ENCODE assay signal across 9 cellular contexts in the genomic region with DNA sequence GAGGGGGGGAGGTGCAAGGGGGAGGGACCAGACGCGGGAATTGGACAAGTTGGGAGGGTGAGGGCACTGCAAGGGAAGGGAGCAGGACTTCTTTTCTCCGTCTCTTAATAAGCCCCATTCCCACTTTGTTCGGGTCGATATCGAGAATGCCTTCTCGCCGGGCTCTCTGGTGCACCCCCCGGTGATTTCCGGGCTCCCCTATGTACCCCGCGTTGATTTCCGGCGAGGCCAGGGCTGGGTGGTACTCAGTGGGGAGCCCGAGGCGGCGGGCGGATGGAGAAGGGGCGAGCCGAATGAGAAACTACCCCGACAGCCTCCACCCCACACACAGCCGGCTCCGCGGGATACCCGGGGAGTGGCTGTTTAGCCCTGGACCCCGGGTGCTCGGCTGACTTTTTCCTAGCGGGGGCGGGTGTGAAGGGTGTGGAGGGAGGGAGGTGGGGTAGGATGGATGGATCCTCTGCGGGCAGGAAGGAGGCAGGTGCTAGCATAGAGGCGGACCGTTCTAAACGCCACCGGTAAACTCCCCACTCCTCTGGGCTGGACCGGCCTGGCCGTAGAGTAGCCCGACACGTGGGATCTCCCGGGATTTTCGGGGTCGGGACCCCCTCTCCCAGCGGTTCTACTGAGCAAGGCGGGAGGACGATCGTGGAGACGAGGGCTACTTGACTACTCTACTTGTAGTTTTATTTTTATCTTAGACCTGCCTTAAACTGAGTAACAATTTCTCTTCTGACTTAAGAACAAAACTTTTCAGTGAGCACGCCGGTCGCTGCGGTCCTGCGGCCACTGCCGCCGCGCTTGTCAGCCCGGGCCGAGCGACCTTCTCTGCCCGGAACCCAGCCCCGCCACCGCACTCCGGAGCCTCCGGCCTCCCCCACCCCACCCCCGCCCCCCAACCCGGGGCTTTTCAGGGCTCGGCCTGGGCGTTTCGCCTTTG. TPM values are rescaled to one million over a fixed set of nuclear protein-coding genes. Genes with fewer than 3 reads are reported as not detected.
A peak's percentile ranks its signal among the peaks of the same experiment; 100 is the strongest.
DNase-seq lines count a peak whose midpoint lies in the region; ATAC-seq, FAIRE-seq and TF ChIP-seq lines count a peak whose summit lies in the region.
"Had no signal": no experiment of that assay in that cellular context is flagged by ENCODE, and none has a peak within 500 bp of the region (broad histone marks: within the 10 kb centered on the region; RNA-seq: fewer than 3 reads in every experiment).

No MANE protein-coding gene starts in this region.

- no peak overlapping the region for H3K14ac ChIP-seq in H1 (ENCODE audit: insufficient read length)

- 1% methylated on average over 43 of the region's 67 CpGs; no CpG with 5 or more reads in 1 of the 2 experiments for WGBS in H1 (ENCODE audit: extremely low coverage in 1 of 2, insufficient coverage in 1 of 2, insufficient read length in 1 of 2, insufficient replicate concordance in 2 of 2, low coverage in 1 of 2, low lambda C conversion rate in 2 of 2, missing lambda C conversion rate in 1 of 2), 2 experiments

- 0 out of 2 replicates have a peak overlapping the region, but pooled peaks have one; percentile 1 for H2BK12ac ChIP-seq in H1 (ENCODE audit: low read depth, low read length)

- DNase-seq in NOMO-1 (lab: John Stamatoyannopoulos, UW; ENCODE audit: unreplicated experiment in 2 of 2) (peak; percentile 44 to 54), NOMO-1 treated with DMSO at 0.1 percent for 48 hours (lab: John Stamatoyannopoulos, UW; ENCODE audit: unreplicated experiment) (no peak), T-helper 17 cell (no peak), H1 (ENCODE audit: low read depth in 1 of 2, low spot score in 2 of 2) (peak in 1 of 2 experiments; percentile 77), natural killer cell (no peak), HTR-8/SVneo (ENCODE audit: insufficient read length, low spot score) (no peak), KBM-7 (no peak)

- no peak overlapping the region for H2AK5ac ChIP-seq in H1 (ENCODE audit: low read depth, low read length)

- TF ChIP-seq POLR2A in H1 (IDR thresholded peaks at IDR 0.05; ENCODE audit: control extremely low read depth in 1 of 2, low read depth in 2 of 2, low read length in 2 of 2), result no peak

- H3K4me3 ChIP-seq in H1 (ENCODE audit: extremely low read depth in 1 of 4, insufficient read depth in 2 of 4, low read depth in 3 of 4, low read length in 4 of 4), result peak overlapping the region; percentile 66 to 96 (median 78)

- no peak overlapping the region; the same call in 1 of the 2 replicates for H4K8ac ChIP-seq in H1 (ENCODE audit: extremely low read depth, insufficient read depth, low read length)

- intact Hi-C loops in natural killer cell (cut with micrococcal nuclease), result no loop called here

- peaks cover 36% of the 10 kb centered on the region for H3K23me2 ChIP-seq in H1 (ENCODE audit: low read depth, low read length)

- no peak overlapping the region for H3K56ac ChIP-seq in H1 (replicated peaks; ENCODE audit: insufficient read length, low read depth, low read length)

- POLR2A ChIA-PET in H1 (lab: Charles Lee; ENCODE audit: partially characterized antibody), result interaction anchor here (0.7 to 1.6 kb wide), 6 partner anchors 26 to 141 kb away, joined by 3 to 8 read pairs (median 4); no protein-coding TSS in a partner anchor

- FAIRE-seq in H1 (lab: Jason Lieb, UNC) (no peak), HTR-8/SVneo (lab: Jason Lieb, UNC) (no peak)
- FAIRE-seq: colon had no signal

- no peaks in the 10 kb centered on the region for H3K36me3 ChIP-seq in H1 (ENCODE audit: control insufficient read depth in 2 of 4, insufficient read depth in 4 of 4, low read length in 3 of 4)

- no peak overlapping the region for H2AFZ ChIP-seq in H1 (ENCODE audit: low read length)

- H2BK15ac ChIP-seq in H1 (ENCODE audit: low read length), result no peak overlapping the region

- H3K9me3 Mint-ChIP-seq in natural killer cell, result no peaks in the 10 kb centered on the region

- TF ChIP-seq RAD21 in H1 (IDR thresholded peaks at IDR 0.05 in 1 of 2, conservative IDR thresholded peaks at IDR 0.05 in 1 of 2; ENCODE audit: low read depth in 2 of 2, low read length in 2 of 2), result no peak

- H3K27ac Mint-ChIP-seq in T-helper 17 cell (no peak overlapping the region), natural killer cell (peak overlapping the region in 1 of 2 donors; percentile 80)

- H3K27me3 ChIP-seq in H1 (replicated peaks in 1 of 4; ENCODE audit: control insufficient read depth in 3 of 4, extremely low read depth in 1 of 4, insufficient read depth in 3 of 4, low read length in 3 of 4), result peaks cover 8 to 47% (median 31%) of the 10 kb centered on the region in 4 experiments; a peak in 6 of 7 replicates

- no peaks in the 10 kb centered on the region for H3K79me1 ChIP-seq in H1 (ENCODE audit: low read depth, low read length)

- H2BK5ac ChIP-seq in H1 (ENCODE audit: low read depth, low read length), result peak overlapping the region; percentile 57; the same call in 1 of the 2 replicates

- H3K4ac ChIP-seq in H1 (replicated peaks; ENCODE audit: insufficient read length, low read depth, low read length), result no peak overlapping the region

- H3K9ac ChIP-seq in H1 (replicated peaks in 1 of 4; ENCODE audit: extremely low read depth in 1 of 4, low read depth in 3 of 4, low read length in 3 of 4), result peak overlapping the region in 3 of 4 experiments; percentile 33 to 64 (median 56); a peak in 5 of 7 replicates

- no peak overlapping the region for H2BK120ac ChIP-seq in H1 (replicated peaks; ENCODE audit: low read depth, low read length)

- no peak overlapping the region for H3K23ac ChIP-seq in H1 (ENCODE audit: insufficient read length)

- H3K4me2 ChIP-seq in H1 (ENCODE audit: insufficient read depth in 1 of 2, low read depth in 2 of 2, low read length in 2 of 2), result peak overlapping the region; percentile 78 to 96

- peak overlapping the region; percentile 94 for H3K4me3 Mint-ChIP-seq in T-helper 17 cell
- H3K4me3 Mint-ChIP-seq in natural killer cell, result peak overlapping the region; percentile 91

- H4K5ac ChIP-seq in H1 (ENCODE audit: insufficient read length, low read depth, low read length), result no peak overlapping the region

- CTCF ChIA-PET in H1 (lab: Charles Lee; ENCODE audit: partially characterized antibody), result interaction anchor here (0.7 to 1.6 kb wide), 8 partner anchors 9 to 134 kb away, joined by 3 to 6 read pairs (median 3); no protein-coding TSS in a partner anchor

- peak overlapping the region; percentile 97 for H3K18ac ChIP-seq in H1 (ENCODE audit: extremely low read depth, low read length)

- in situ Hi-C loops in KBM-7 (cut with MboI; ENCODE audit: low pct_unique_long_range_greater_than_20kb, low sequenced_read_pairs), result no loop called here

- H3K4me1 Mint-ChIP-seq in T-helper 17 cell (peaks cover 17% of the 10 kb centered on the region), natural killer cell (peaks cover 23 to 44% of the 10 kb centered on the region in 2 donors)

- H3K4me1 ChIP-seq in H1 (replicated peaks in 1 of 4; ENCODE audit: control insufficient read depth in 3 of 4, insufficient read depth in 4 of 4, low read length in 3 of 4), result peaks cover 0 to 6% (median 5%) of the 10 kb centered on the region in 4 experiments; a peak in 4 of 7 replicates

- no peak overlapping the region for H3K27ac ChIP-seq in H1 (ENCODE audit: low read depth, low read length)

- H3K79me2 ChIP-seq in H1 (ENCODE audit: control insufficient read depth in 1 of 2, insufficient read depth in 2 of 2, low read length in 2 of 2), result peaks cover 0 to 26% of the 10 kb centered on the region in 2 experiments; a peak in 2 of 4 replicates

- TF ChIP-seq CTCF in H1 (IDR thresholded peaks at IDR 0.05; ENCODE audit: control extremely low read depth in 1 of 3, insufficient read depth in 1 of 3, low read depth in 1 of 3, low read length in 3 of 3) (no peak), natural killer cell (IDR thresholded peaks at IDR 0.05) (no peak)

- H4K20me1 ChIP-seq in H1 (replicated peaks in 1 of 2; ENCODE audit: control insufficient read depth in 1 of 2, insufficient read depth in 2 of 2, low read length in 2 of 2), result peaks cover 6 to 15% of the 10 kb centered on the region in 2 experiments

- H3K9me3 ChIP-seq in T-helper 17 cell (ENCODE audit: control insufficient read depth, low read length, poor library complexity, severe bottlenecking) (no peaks in the 10 kb centered on the region), H1 (ENCODE audit: insufficient read depth in 2 of 2, low read depth in 1 of 2, low read length in 1 of 2) (no peaks in the 10 kb centered on the region)

- ATAC-seq in T-helper 17 cell, result peak; percentile 33
- ATAC-seq in natural killer cell, result peak; percentile 55 to 67 (median 59)
- ATAC-seq in HG03565 (IDR thresholded peaks at IDR 0.05; ENCODE audit: unreplicated experiment), result no peak

- H4K91ac ChIP-seq in H1 (replicated peaks; ENCODE audit: insufficient read length, low read length), result peak overlapping the region; percentile 54

- no peak overlapping the region; the same call in 1 of the 2 replicates for H2BK20ac ChIP-seq in H1 (ENCODE audit: low read length)

- H3K36me3 Mint-ChIP-seq in T-helper 17 cell (ENCODE audit: low read depth) (peaks cover 2% of the 10 kb centered on the region), natural killer cell (no peaks in the 10 kb centered on the region)

- H3K27me3 Mint-ChIP-seq in T-helper 17 cell (peaks cover 37% of the 10 kb centered on the region), natural killer cell (ENCODE audit: low read depth in 2 of 2) (peaks cover 22 to 36% of the 10 kb centered on the region in 2 donors)

- no peak for TF ChIP-seq EP300 in H1 (IDR thresholded peaks at IDR 0.05; ENCODE audit: borderline replicate concordance in 1 of 2, low read depth in 2 of 2, low read length in 2 of 2)

RNA-seq across cellular contexts. Expression of a gene that starts 1.0 kb away (rescaled TPM):
- 10 to 100 TPM; 84.8 to 95.2 TPM for total RNA-seq in T-helper 17 cell
- 123 and 127 TPM in 2 replicates for total RNA-seq in H1 (2021; fragmentation: NEBNext Ultra II Directional; extraction: Animal tissue kit (Norgen Biotek cat#: 25700))
- 160 and 165 TPM in 2 replicates for polyA plus RNA-seq in H1 (2011; rRNA removed)
- 144 TPM for polyA plus RNA-seq in H1 (2011; cell fraction: cytosol; rRNA removed)
- polyA plus RNA-seq in H1 (2011; cell fraction: nucleus; rRNA removed), result 173 TPM
- polyA plus RNA-seq in H1 (2012, experiment 1 of 2), result 101 to 164 TPM (median 152 TPM) in 4 replicates
- 105 TPM for polyA plus RNA-seq in H1 (2012, experiment 2 of 2)
- 93.4 TPM for polyA plus RNA-seq in H1 (2013, experiment 1 of 2)
- polyA plus RNA-seq in H1 (2013, experiment 2 of 2), result 89.5 TPM
- polyA minus RNA-seq in H1 (2011; rRNA and poly(A)+ RNA removed), result 86.4 and 97.4 TPM in 2 replicates
- 44.8 TPM for polyA minus RNA-seq in H1 (2011; cell fraction: cytosol; rRNA and poly(A)+ RNA removed)
- polyA minus RNA-seq in H1 (2011; cell fraction: nucleus; rRNA and poly(A)+ RNA removed), result 86.8 TPM
- total RNA-seq in natural killer cell, result 100 to 1,000 TPM in 2 of 3 donors, 10 to 100 TPM in 1; 88.5 to 107 (median 105) TPM

RNA-seq across cellular contexts. Expression of a gene that starts 51.0 kb away (rescaled TPM):
- total RNA-seq in T-helper 17 cell, result 10 to 100 TPM; 22.6 to 25.7 TPM
- total RNA-seq in H1 (2021; fragmentation: NEBNext Ultra II Directional; extraction: Animal tissue kit (Norgen Biotek cat#: 25700)), result 81.1 and 85.7 TPM in 2 replicates
- polyA plus RNA-seq in H1 (2011; rRNA removed), result 199 and 221 TPM in 2 replicates
- polyA plus RNA-seq in H1 (2011; cell fraction: cytosol; rRNA removed), result 121 TPM
- polyA plus RNA-seq in H1 (2011; cell fraction: nucleus; rRNA removed), result 108 TPM
- polyA plus RNA-seq in H1 (2012, experiment 1 of 2), result 68.3 to 112 TPM (median 99.9 TPM) in 4 replicates
- polyA plus RNA-seq in H1 (2012, experiment 2 of 2), result 126 TPM
- polyA plus RNA-seq in H1 (2013, experiment 1 of 2), result 54.4 TPM
- polyA plus RNA-seq in H1 (2013, experiment 2 of 2), result 55.8 TPM
- 69.3 and 79.6 TPM in 2 replicates for polyA minus RNA-seq in H1 (2011; rRNA and poly(A)+ RNA removed)
- 70.6 TPM for polyA minus RNA-seq in H1 (2011; cell fraction: cytosol; rRNA and poly(A)+ RNA removed)
- polyA minus RNA-seq in H1 (2011; cell fraction: nucleus; rRNA and poly(A)+ RNA removed), result 49.2 TPM
- 10 to 100 TPM; 28.3 to 35.3 (median 30.4) TPM for total RNA-seq in natural killer cell

Comparison
In these comparisons a context has a peak if more than half of its experiments do, and no peak if none do; other contexts are left out.
1. DNase-seq: peak in NOMO-1 (2 of 2); none in NOMO-1 treated with DMSO at 0.1 percent for 48 hours (single experiment), T-helper 17 cell (0 of 3), natural killer cell (single experiment), HTR-8/SVneo (single experiment) and KBM-7 (single experiment).